In the genomic region with DNA sequence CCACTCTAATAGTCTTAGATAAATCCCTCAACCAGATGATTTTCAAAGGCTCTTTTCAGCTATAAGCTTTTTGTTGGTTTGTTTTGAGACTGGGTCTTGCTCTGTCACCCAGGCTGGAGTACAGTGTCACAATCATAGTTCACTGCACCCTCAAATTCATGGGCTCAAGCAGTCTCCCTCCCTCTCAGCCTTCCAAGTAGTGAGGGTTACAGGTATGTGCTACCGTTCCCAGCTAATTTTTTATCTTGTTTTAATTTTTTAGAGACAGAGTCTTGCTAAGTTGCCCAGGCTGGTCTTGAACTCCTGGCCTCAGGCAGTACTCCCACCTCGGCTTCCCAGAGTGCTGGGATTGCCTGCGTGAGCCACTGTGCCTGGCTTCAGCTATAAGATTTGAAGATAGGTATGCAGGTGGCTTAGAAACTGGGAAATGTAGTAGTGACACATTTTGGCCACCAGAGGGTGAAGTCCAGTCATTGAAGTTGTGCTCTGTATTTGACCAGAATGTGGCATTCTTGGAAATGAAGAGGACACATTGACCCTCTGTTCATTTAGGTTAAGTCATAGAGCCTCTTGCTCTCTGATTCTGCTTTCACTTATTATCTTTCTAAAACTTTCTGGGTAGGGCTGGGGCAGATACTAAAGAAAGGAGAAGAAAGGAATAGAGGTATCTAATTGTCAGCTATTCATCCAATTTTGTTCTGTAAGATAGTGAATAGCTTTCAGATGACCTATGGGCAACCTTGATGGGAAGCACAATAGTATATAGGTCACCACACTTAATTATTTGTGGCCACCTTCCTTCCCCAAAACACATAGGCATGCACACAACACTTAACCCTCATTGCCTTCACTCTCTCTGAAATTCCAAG, we compare ENCODE assay signal across 8 cellular contexts. TPM values are rescaled to one million over a fixed set of nuclear protein-coding genes. Genes with fewer than 3 reads are reported as not detected.
A peak's percentile ranks its signal among the peaks of the same experiment; 100 is the strongest.
DNase-seq lines count a peak whose midpoint lies in the region; ATAC-seq, FAIRE-seq and TF ChIP-seq lines count a peak whose summit lies in the region.

No MANE protein-coding gene starts in this region.

- H3K4me3 ChIP-seq in colonic mucosa (no peak overlapping the region), right lobe of liver (no peak overlapping the region), upper lobe of left lung (no peak overlapping the region)

- H3K4me1 ChIP-seq in colonic mucosa (no peaks in the 10 kb centered on the region), right lobe of liver (peaks cover 0 to 7% (median 0%) of the 10 kb centered on the region in 4 donors), upper lobe of left lung (peaks cover 0 to 3% (median 0%) of the 10 kb centered on the region in 4 donors)

- no peak for TF ChIP-seq EP300 in upper lobe of left lung (IDR thresholded peaks at IDR 0.05)

- DNase-seq in DMS153 (lab: John Stamatoyannopoulos, UW) (peak; percentile 35), RCC 7860 (ENCODE audit: low spot score) (peak; percentile 49), colonic mucosa (peak; percentile 51), right lobe of liver (peak in 1 of 3 donors; percentile 46), upper lobe of left lung (peak in 1 of 2 donors; percentile 31)

- no peak for TF ChIP-seq POLR2A in right lobe of liver (IDR thresholded peaks at IDR 0.05)
- TF ChIP-seq POLR2A in upper lobe of left lung (IDR thresholded peaks at IDR 0.05), result no peak

- 37% methylated on average over 3 of the region's 3 CpGs for WGBS in right lobe of liver (ENCODE audit: insufficient coverage, low coverage, low lambda C conversion rate, missing lambda C conversion rate)
- 42 to 53% methylated on average over 3 of the region's 3 CpGs for WGBS in upper lobe of left lung, 2 donors

- TF ChIP-seq CTCF in 22Rv1 (IDR thresholded peaks at IDR 0.05), result peak; percentile 85
- TF ChIP-seq CTCF in colonic mucosa (IDR thresholded peaks at IDR 0.05), result peak; percentile 63
- TF ChIP-seq CTCF in right lobe of liver (IDR thresholded peaks at IDR 0.05), result peak; percentile 70 to 80 (median 78)
- peak; percentile 43 to 75 (median 72) for TF ChIP-seq CTCF in upper lobe of left lung (IDR thresholded peaks at IDR 0.05)

- intact Hi-C loops in colonic mucosa (cut with DNase I), result loop anchor here (5.0 kb wide), 1 partner anchor 142 kb away; no protein-coding TSS in a partner anchor
- intact Hi-C loops in right lobe of liver (cut with DNase I), result no loop called here

- H3K9me3 ChIP-seq in colonic mucosa (no peaks in the 10 kb centered on the region), right lobe of liver (no peaks in the 10 kb centered on the region), upper lobe of left lung (no peaks in the 10 kb centered on the region)

- peak; percentile 47 for FAIRE-seq in RCC 7860 (lab: Jason Lieb, UNC)

- no peak overlapping the region for H3K9ac ChIP-seq in colonic mucosa (ENCODE audit: low read depth in 2 of 2, low read length in 2 of 2)

- H3K27me3 ChIP-seq in colonic mucosa (no peaks in the 10 kb centered on the region), right lobe of liver (no peaks in the 10 kb centered on the region), upper lobe of left lung (no peaks in the 10 kb centered on the region)

- no peaks in the 10 kb centered on the region for H3K36me3 ChIP-seq in colonic mucosa
- H3K36me3 ChIP-seq in right lobe of liver, result peaks cover 0 to 3% (median 0%) of the 10 kb centered on the region in 4 donors
- peaks cover 0 to 19% (median 6%) of the 10 kb centered on the region in 4 donors for H3K36me3 ChIP-seq in upper lobe of left lung

- ATAC-seq in HG03175 (IDR thresholded peaks at IDR 0.05; ENCODE audit: unreplicated experiment) (peak; percentile 35), right lobe of liver (peak; percentile 95 to 97 (median 97)), upper lobe of left lung (ENCODE audit: low FRiP score in 2 of 2) (peak; percentile 69 to 72), GM19023 (IDR thresholded peaks at IDR 0.05; ENCODE audit: unreplicated experiment) (no peak)

- no peak overlapping the region for H3K27ac ChIP-seq in 22Rv1
- no peak overlapping the region for H3K27ac ChIP-seq in colonic mucosa
- H3K27ac ChIP-seq in right lobe of liver, result no peak overlapping the region
- H3K27ac ChIP-seq in upper lobe of left lung, result no peak overlapping the region

RNA-seq across cellular contexts. Expression of gene R3HCC1L, which starts 36.0 kb away (rescaled TPM):
- 10 to 100 TPM; 16.7 to 16.8 TPM for total RNA-seq in colonic mucosa
- 1 to 10 TPM; 5.0 to 6.5 (median 5.5) TPM for total RNA-seq in right lobe of liver
- 10 to 100 TPM; 13.2 to 24.1 (median 16.3) TPM for total RNA-seq in upper lobe of left lung
